Comparison of ENCODE assay signal across 8 cellular contexts in genomic region chr11:18384157-18384641, GRCh38. TPM values are rescaled to one million over a fixed set of nuclear protein-coding genes. Genes with fewer than 3 reads are reported as not detected.
A peak's percentile ranks its signal among the peaks of the same experiment; 100 is the strongest.
DNase-seq lines count a peak whose midpoint lies in the region; ATAC-seq and TF ChIP-seq lines count a peak whose summit lies in the region.

No MANE protein-coding gene starts in this region.

- H3K27ac Mint-ChIP-seq in T-helper 1 cell treated with Interleukin-12 subunit alpha and Interleukin-12 subunit beta and Interleukin-4 antibody, amounts not matched to agents 30 μg/mL and 1 μg/mL, for 36 hours = peak overlapping the region; percentile 98
- peak overlapping the region; percentile 92 to 100 (median 98) for H3K27ac Mint-ChIP-seq in naive thymus-derived CD8-positive, alpha-beta T cell

- POLR2A ChIA-PET in naive thymus-derived CD8-positive, alpha-beta T cell (lab: Charles Lee) = interaction anchor here (0.6 to 3.4 kb wide), 8 partner anchors 8 to 1647 kb away, joined by 3 to 87 read pairs (median 6); partner anchors contain the start of genes GTF2H1, HPS5, LDHA and TSG101

- H3K4me3 Mint-ChIP-seq in T-helper 1 cell treated with Interleukin-12 subunit alpha and Interleukin-12 subunit beta and Interleukin-4 antibody, amounts not matched to agents 30 μg/mL and 1 μg/mL, for 36 hours = peak overlapping the region; percentile 74
- H3K4me3 Mint-ChIP-seq in naive thymus-derived CD8-positive, alpha-beta T cell = peak overlapping the region; percentile 31 to 90 (median 76)

- DNase-seq in Caki2 (ENCODE audit: low read depth) = peak; percentile 95
- peak; percentile 84 for DNase-seq in epithelial cell of proximal tubule (ENCODE audit: low read depth)
- peak in 1 of 10 donors; percentile 21 for DNase-seq in naive thymus-derived CD8-positive, alpha-beta T cell
- no peak for DNase-seq in amniotic stem cell (lab: John Stamatoyannopoulos, UW)
- no peak for DNase-seq in D341Med (ENCODE audit: low spot score)

- H3K9me3 Mint-ChIP-seq in T-helper 1 cell treated with Interleukin-12 subunit alpha and Interleukin-12 subunit beta and Interleukin-4 antibody, amounts not matched to agents 30 μg/mL and 1 μg/mL, for 36 hours = no peaks in the 10 kb centered on the region
- no peaks in the 10 kb centered on the region for H3K9me3 Mint-ChIP-seq in naive thymus-derived CD8-positive, alpha-beta T cell

- peak overlapping the region; percentile 27 for H3K4me3 ChIP-seq in epithelial cell of proximal tubule (ENCODE audit: low read depth, low read length)

- no peak for TF ChIP-seq CTCF in epithelial cell of proximal tubule (conservative IDR thresholded peaks at IDR 0.05; ENCODE audit: low read depth, low read length)

- peak; percentile 66 for ATAC-seq in GM19438 (IDR thresholded peaks at IDR 0.05; ENCODE audit: low read depth, unreplicated experiment)
- ATAC-seq in HG03469 (IDR thresholded peaks at IDR 0.05; ENCODE audit: unreplicated experiment) = peak; percentile 31
- peak; percentile 20 to 40 for ATAC-seq in naive thymus-derived CD8-positive, alpha-beta T cell

- in situ Hi-C loops in Caki2 (cut with HindIII; ENCODE audit: low pct_unique_long_range_greater_than_20kb, low sequenced_read_pairs) = no loop called here

- peaks cover 38% of the 10 kb centered on the region for H3K4me1 Mint-ChIP-seq in T-helper 1 cell treated with Interleukin-12 subunit alpha and Interleukin-12 subunit beta and Interleukin-4 antibody, amounts not matched to agents 30 μg/mL and 1 μg/mL, for 36 hours (ENCODE audit: low read depth)
- peaks cover 24 to 38% (median 34%) of the 10 kb centered on the region in 4 donors for H3K4me1 Mint-ChIP-seq in naive thymus-derived CD8-positive, alpha-beta T cell

- no peaks in the 10 kb centered on the region for H3K36me3 Mint-ChIP-seq in T-helper 1 cell treated with Interleukin-12 subunit alpha and Interleukin-12 subunit beta and Interleukin-4 antibody, amounts not matched to agents 30 μg/mL and 1 μg/mL, for 36 hours (ENCODE audit: low read depth)
- H3K36me3 Mint-ChIP-seq in naive thymus-derived CD8-positive, alpha-beta T cell = no peaks in the 10 kb centered on the region

- H3K27me3 Mint-ChIP-seq in T-helper 1 cell treated with Interleukin-12 subunit alpha and Interleukin-12 subunit beta and Interleukin-4 antibody, amounts not matched to agents 30 μg/mL and 1 μg/mL, for 36 hours (ENCODE audit: low read depth) = no peaks in the 10 kb centered on the region
- no peaks in the 10 kb centered on the region for H3K27me3 Mint-ChIP-seq in naive thymus-derived CD8-positive, alpha-beta T cell

RNA-seq across cellular contexts. Expression of gene LDHA, which starts 10.2 kb away (rescaled TPM):
- total RNA-seq in Caki2 (2014; rRNA removed; shearing (Covaris generic); ENCODE audit: low replicate concordance) = 1,568 and 1,798 TPM in 2 replicates
- total RNA-seq in epithelial cell of proximal tubule = 1,254 and 1,671 TPM in 2 replicates
- total RNA-seq in naive thymus-derived CD8-positive, alpha-beta T cell = 100 to 1,000 TPM in 1 of 2 experiments, 10 to 100 TPM in 1; 96.1 to 102 TPM
- polyA plus RNA-seq in naive thymus-derived CD8-positive, alpha-beta T cell = 100 to 1,000 TPM; 333 to 345 (median 345) TPM

RNA-seq across cellular contexts. Expression of gene LDHC, which starts 27.9 kb away (rescaled TPM):
- 17.3 and 17.4 TPM in 2 replicates for total RNA-seq in Caki2 (2014; rRNA removed; shearing (Covaris generic); ENCODE audit: low replicate concordance)
- not detected in 2 replicates for total RNA-seq in epithelial cell of proximal tubule
- total RNA-seq in naive thymus-derived CD8-positive, alpha-beta T cell = not detected
- 1 to 10 TPM in 1 of 3 donors, not detected in 2; 4.0 TPM for polyA plus RNA-seq in naive thymus-derived CD8-positive, alpha-beta T cell

Comparison
In these comparisons a context has a peak if more than half of its experiments do, and no peak if none do; other contexts are left out.
1. DNase-seq: peak in Caki2 (single experiment) and epithelial cell of proximal tubule (single experiment); none in amniotic stem cell (single experiment) and D341Med (single experiment).
2. RNA of gene LDHA, which starts 10.2 kb away (total RNA-seq): 1,568 to 1,798 TPM in Caki2 and 1,254 to 1,671 TPM in epithelial cell of proximal tubule; 96.1 to 102 TPM in naive thymus-derived CD8-positive, alpha-beta T cell; every median in the first group is over 10 times any median in the second.
3. RNA of gene LDHC, which starts 27.9 kb away (total RNA-seq): 17.3 to 17.4 TPM in Caki2; not detected in naive thymus-derived CD8-positive, alpha-beta T cell and not detected in epithelial cell of proximal tubule; every median in the first group is over 10 times any median in the second.
4. Peak in every context shown above with its lines, with median percentiles within 50 percentile points of each other: ATAC-seq.